In the genomic region with DNA sequence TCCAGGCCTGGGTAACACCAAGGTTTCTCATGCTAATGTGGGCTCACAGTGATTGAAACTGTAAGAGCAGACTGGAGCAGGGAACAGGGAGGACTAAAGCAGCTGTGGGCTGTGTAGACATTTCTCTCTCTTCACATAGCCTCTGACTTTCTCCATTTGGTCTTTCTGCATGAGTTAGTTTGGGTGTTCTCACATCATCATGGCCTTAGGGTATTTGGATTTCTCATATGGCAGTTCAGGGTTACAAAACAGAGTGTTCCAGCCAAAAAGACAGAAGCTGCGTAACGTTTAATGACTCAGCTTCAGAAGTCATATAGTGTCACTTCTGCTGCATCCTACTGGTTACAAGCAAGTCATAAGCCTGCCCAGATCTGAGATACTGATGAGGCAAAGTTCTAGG, we compare ENCODE assay signal across 11 cellular contexts. TPM values are rescaled to one million over a fixed set of nuclear protein-coding genes. Genes with fewer than 3 reads are reported as not detected.
DNase-seq lines count a peak whose midpoint lies in the region; ATAC-seq and TF ChIP-seq lines count a peak whose summit lies in the region.
"Had no signal": no experiment of that assay in that cellular context is flagged by ENCODE, and none has a peak within 500 bp of the region (broad histone marks: within the 10 kb centered on the region; RNA-seq: fewer than 3 reads in every experiment).

No MANE protein-coding gene starts in this region.

- no peak for ATAC-seq in HG02798 (IDR thresholded peaks at IDR 0.05; ENCODE audit: poor library complexity, unreplicated experiment)
- ATAC-seq: naive thymus-derived CD8-positive, alpha-beta T cell had no signal

- H3K27ac Mint-ChIP-seq in chondrocyte (ENCODE audit: unreplicated experiment), result peak overlapping the region; percentile 60

- DNase-seq in Daoy (ENCODE audit: low read depth), result peak; percentile 72
- DNase-seq in NCI-H226, result peak; percentile 70
- DNase-seq in chondrocyte (ENCODE audit: low spot score), result no peak
- peak; percentile 65 for DNase-seq in non-pigmented ciliary epithelial cell (ENCODE audit: low read depth)
- DNase-seq in RPMI8226, result no peak
- DNase-seq in DMS153 (lab: John Stamatoyannopoulos, UW), result no peak
- no peak for DNase-seq in DMS153 treated with DMSO at 0.1 percent for 48 hours (lab: John Stamatoyannopoulos, UW; ENCODE audit: unreplicated experiment)
- DNase-seq: activated effector memory CD4-positive, alpha-beta T cell treated with Interleukin-2 at 50 U/mL for 16 hours; naive thymus-derived CD8-positive, alpha-beta T cell; NCI-H1092 treated with DMSO at 0.1 percent for 48 hours had no signal

- no peaks in the 10 kb centered on the region for H3K36me3 Mint-ChIP-seq in chondrocyte (ENCODE audit: low read depth)
- H3K36me3 Mint-ChIP-seq: naive thymus-derived CD8-positive, alpha-beta T cell had no signal

- TF ChIP-seq CTCF in chondrocyte (IDR thresholded peaks at IDR 0.05), result no peak

- peaks cover 23% of the 10 kb centered on the region for H3K4me1 Mint-ChIP-seq in chondrocyte (ENCODE audit: low read depth)
- H3K4me1 Mint-ChIP-seq: naive thymus-derived CD8-positive, alpha-beta T cell had no signal

- no peak overlapping the region for H3K4me3 Mint-ChIP-seq in chondrocyte (ENCODE audit: unreplicated experiment)
- H3K4me3 Mint-ChIP-seq: naive thymus-derived CD8-positive, alpha-beta T cell had no signal

- no peaks in the 10 kb centered on the region for H3K27me3 Mint-ChIP-seq in chondrocyte (ENCODE audit: low read depth)

- no peaks in the 10 kb centered on the region for H3K9me3 Mint-ChIP-seq in chondrocyte (ENCODE audit: low read depth)
- H3K9me3 Mint-ChIP-seq: naive thymus-derived CD8-positive, alpha-beta T cell had no signal

RNA-seq across cellular contexts. Expression of a gene that starts 52.0 kb away (rescaled TPM):
- 32.5 and 34.8 TPM in 2 replicates for total RNA-seq in Daoy (2014; rRNA removed; shearing (Covaris generic))
- 94.2 to 105 TPM (median 95.3 TPM) in 3 replicates for total RNA-seq in chondrocyte

Comparison
In these comparisons a context has a peak if more than half of its experiments do, and no peak if none do; other contexts are left out.
1. DNase-seq: peak in Daoy (single experiment), NCI-H226 (single experiment) and non-pigmented ciliary epithelial cell (single experiment); none in chondrocyte (single experiment), RPMI8226 (single experiment), DMS153 (single experiment) and DMS153 treated with DMSO at 0.1 percent for 48 hours (single experiment).